8 cellular contexts compared by ENCODE assay signal in genomic region chr2:61853848-61854434, GRCh38. TPM values are rescaled to one million over a fixed set of nuclear protein-coding genes. Genes with fewer than 3 reads are reported as not detected.
DNase-seq lines count a peak whose midpoint lies in the region; ATAC-seq and TF ChIP-seq lines count a peak whose summit lies in the region.

A gene with protein sequence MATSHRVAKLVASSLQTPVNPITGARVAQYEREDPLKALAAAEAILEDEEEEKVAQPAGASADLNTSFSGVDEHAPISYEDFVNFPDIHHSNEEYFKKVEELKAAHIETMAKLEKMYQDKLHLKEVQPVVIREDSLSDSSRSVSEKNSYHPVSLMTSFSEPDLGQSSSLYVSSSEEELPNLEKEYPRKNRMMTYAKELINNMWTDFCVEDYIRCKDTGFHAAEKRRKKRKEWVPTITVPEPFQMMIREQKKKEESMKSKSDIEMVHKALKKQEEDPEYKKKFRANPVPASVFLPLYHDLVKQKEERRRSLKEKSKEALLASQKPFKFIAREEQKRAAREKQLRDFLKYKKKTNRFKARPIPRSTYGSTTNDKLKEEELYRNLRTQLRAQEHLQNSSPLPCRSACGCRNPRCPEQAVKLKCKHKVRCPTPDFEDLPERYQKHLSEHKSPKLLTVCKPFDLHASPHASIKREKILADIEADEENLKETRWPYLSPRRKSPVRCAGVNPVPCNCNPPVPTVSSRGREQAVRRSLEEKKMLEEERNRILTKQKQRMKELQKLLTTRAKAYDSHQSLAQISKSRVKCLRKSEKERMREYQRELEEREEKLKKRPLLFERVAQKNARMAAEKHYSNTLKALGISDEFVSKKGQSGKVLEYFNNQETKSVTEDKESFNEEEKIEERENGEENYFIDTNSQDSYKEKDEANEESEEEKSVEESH (minus strand): TSS chr2:61854060. CDS start chr2:61854041, 19 bp downstream.

- peak within 1 kb of the TSS; percentile 86 to 95 (median 88) for H3K27ac Mint-ChIP-seq in IgD-negative memory B cell

- no peak for TF ChIP-seq CTCF in esophagus muscularis mucosa (IDR thresholded peaks at IDR 0.05)

- intact Hi-C loops in esophagus muscularis mucosa (cut with DNase I): loop anchor here (10.0 kb wide), 3 partner anchors 89 to 389 kb away; no protein-coding TSS in a partner anchor

- no peak for TF ChIP-seq POLR2A in esophagus muscularis mucosa (IDR thresholded peaks at IDR 0.05; ENCODE audit: low read depth)

- 0% methylated on average over 17 of the region's 39 CpGs for WGBS in esophagus muscularis mucosa

- H3K27me3 ChIP-seq in esophagus muscularis mucosa: no peaks in the 10 kb centered on the region
- H3K27me3 ChIP-seq in muscle layer of duodenum (ENCODE audit: low read depth, low read length): no peaks in the 10 kb centered on the region

- peak; percentile 75 for ATAC-seq in GM21619 (IDR thresholded peaks at IDR 0.05; ENCODE audit: unreplicated experiment)
- ATAC-seq in activated T-cell treated with anti-CD3 and anti-CD28 coated beads, Interleukin-2, amount 50 U/mL, for 4 hours: peak; percentile 79 to 80

- peak; percentile 94 for DNase-seq in DMS53 (lab: John Stamatoyannopoulos, UW)
- peak; percentile 73 for DNase-seq in OCI-M2 (lab: John Stamatoyannopoulos, UW; ENCODE audit: unreplicated experiment)
- DNase-seq in activated T-cell treated with anti-CD3 and anti-CD28 coated beads, Interleukin-2, amount 50 U/mL, for 4 hours: peak; percentile 60
- peak; percentile 94 for DNase-seq in esophagus muscularis mucosa (ENCODE audit: extremely low spot score)
- DNase-seq in stimulated activated CD8-positive, alpha-beta memory T cell treated with anti-CD3 and anti-CD28 coated beads, Interleukin-7, amount 100 ng/mL, for 24 hours (ENCODE audit: low read depth): peak; percentile 52

- no peaks in the 10 kb centered on the region for H3K9me3 ChIP-seq in esophagus muscularis mucosa
- H3K9me3 ChIP-seq in muscle layer of duodenum (ENCODE audit: control insufficient read depth in 1 of 2, low read length in 2 of 2): no peaks in the 10 kb centered on the region

- peaks cover 6 to 12% (median 7%) of the 10 kb centered on the region in 3 donors for H3K4me1 Mint-ChIP-seq in IgD-negative memory B cell
- peaks cover 17% of the 10 kb centered on the region for H3K4me1 Mint-ChIP-seq in activated T-cell treated with anti-CD3 and anti-CD28 coated beads, Interleukin-2, amount 50 U/mL, for 4 hours (ENCODE audit: low read depth)

- no peaks in the 10 kb centered on the region for H3K36me3 Mint-ChIP-seq in IgD-negative memory B cell
- H3K36me3 Mint-ChIP-seq in activated T-cell treated with anti-CD3 and anti-CD28 coated beads, Interleukin-2, amount 50 U/mL, for 4 hours (ENCODE audit: insufficient read depth): no peaks in the 10 kb centered on the region

- H3K4me3 ChIP-seq in esophagus muscularis mucosa: peak within 1 kb of the TSS; percentile 75 to 91 (median 81)
- peak within 1 kb of the TSS; percentile 98 to 100 for H3K4me3 ChIP-seq in muscle layer of duodenum (ENCODE audit: low read depth in 1 of 2, low read length in 2 of 2)

- no peaks in the 10 kb centered on the region for H3K27me3 Mint-ChIP-seq in IgD-negative memory B cell
- H3K27me3 Mint-ChIP-seq in activated T-cell treated with anti-CD3 and anti-CD28 coated beads, Interleukin-2, amount 50 U/mL, for 4 hours (ENCODE audit: low read depth): no peaks in the 10 kb centered on the region

- peak within 1 kb of the TSS; percentile 92 to 98 (median 96) for H3K4me3 Mint-ChIP-seq in IgD-negative memory B cell
- H3K4me3 Mint-ChIP-seq in activated T-cell treated with anti-CD3 and anti-CD28 coated beads, Interleukin-2, amount 50 U/mL, for 4 hours: peak within 1 kb of the TSS; percentile 93

- H3K27ac ChIP-seq in esophagus muscularis mucosa (replicated peaks in 1 of 4): peak within 1 kb of the TSS; percentile 88 to 94 (median 91)
- H3K27ac ChIP-seq in muscle layer of duodenum (ENCODE audit: low read length): peak within 1 kb of the TSS; percentile 60

- no peak for TF ChIP-seq EP300 in esophagus muscularis mucosa (IDR thresholded peaks at IDR 0.05)

- H3K9me3 Mint-ChIP-seq in IgD-negative memory B cell: no peaks in the 10 kb centered on the region
- no peaks in the 10 kb centered on the region for H3K9me3 Mint-ChIP-seq in activated T-cell treated with anti-CD3 and anti-CD28 coated beads, Interleukin-2, amount 50 U/mL, for 4 hours

- H3K36me3 ChIP-seq in esophagus muscularis mucosa (no peaks in the 10 kb centered on the region), muscle layer of duodenum (ENCODE audit: control insufficient read depth in 1 of 2, insufficient read depth in 2 of 2, low read length in 2 of 2) (no peaks in the 10 kb centered on the region)

- H3K4me1 ChIP-seq in esophagus muscularis mucosa: peaks cover 0 to 16% (median 15%) of the 10 kb centered on the region in 4 donors
- H3K4me1 ChIP-seq in muscle layer of duodenum (ENCODE audit: control insufficient read depth in 1 of 2, insufficient read depth in 2 of 2, low read length in 2 of 2): peaks cover 5% of the 10 kb centered on the region in 2 donors

RNA-seq across cellular contexts. Expression of the gene that starts here (rescaled TPM):
- 1.4 TPM for polyA plus RNA-seq in IgD-negative memory B cell
- 1 to 10 TPM; 2.5 to 3.0 (median 2.6) TPM for total RNA-seq in activated T-cell treated with anti-CD3 and anti-CD28 coated beads, Interleukin-2, amount 50 U/mL, for 4 hours
- 1 to 10 TPM in 3 of 4 donors, under 1 TPM in 1; 0.83 to 1.7 (median 1.3) TPM for total RNA-seq in esophagus muscularis mucosa

Comparison
In these comparisons a context has a peak if more than half of its experiments do, and no peak if none do; other contexts are left out.
1. Peak in every context shown above with its lines: DNase-seq, ATAC-seq, H3K4me3 ChIP-seq and H3K27ac ChIP-seq.